In the genomic region with DNA sequence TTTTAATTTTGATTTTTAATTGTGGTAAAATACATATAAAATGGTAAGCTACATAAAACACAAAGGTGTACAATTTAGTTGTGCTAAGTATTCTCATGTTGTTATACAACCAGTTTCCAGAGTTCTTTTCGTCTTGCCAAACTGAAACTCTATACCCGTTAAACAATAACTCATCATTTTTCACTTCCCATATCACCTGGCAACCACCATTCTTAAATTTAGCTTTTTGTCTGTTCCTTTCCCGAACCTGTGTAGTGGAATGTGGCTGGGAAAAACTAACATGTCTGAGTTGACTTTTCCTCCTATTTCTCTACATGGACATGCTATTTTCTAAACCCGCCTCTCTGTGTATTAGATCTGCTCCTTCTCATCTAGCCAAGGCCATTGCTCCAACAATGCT, we compare ENCODE assay signal across 17 cellular contexts. TPM values are rescaled to one million over a fixed set of nuclear protein-coding genes. Genes with fewer than 3 reads are reported as not detected.
DNase-seq lines count a peak whose midpoint lies in the region; ATAC-seq and TF ChIP-seq lines count a peak whose summit lies in the region.
"Had no signal": no experiment of that assay in that cellular context is flagged by ENCODE, and none has a peak within 500 bp of the region (broad histone marks: within the 10 kb centered on the region; RNA-seq: fewer than 3 reads in every experiment).

No MANE protein-coding gene starts in this region.

- H2BK5ac ChIP-seq in trophoblast cell (ENCODE audit: low read depth, low read length, poor library complexity), result peak overlapping the region; percentile 57

- H2AK5ac ChIP-seq in trophoblast cell (ENCODE audit: low read length), result no peak overlapping the region

- no peak overlapping the region for H3K4me2 ChIP-seq in trophoblast cell (ENCODE audit: low read length)
- H3K4me2 ChIP-seq: SK-N-SH had no signal

- H3K27ac Mint-ChIP-seq in WTC11 (no peak overlapping the region), Calu3 (ENCODE audit: unreplicated experiment) (no peak overlapping the region)
- H3K27ac Mint-ChIP-seq: T-cell had no signal

- H3K36me3 ChIP-seq in trophoblast cell (ENCODE audit: control insufficient read depth in 1 of 2, insufficient read depth in 2 of 2, low read length in 2 of 2), result peaks cover 16 to 36% of the 10 kb centered on the region in 2 experiments
- H3K36me3 ChIP-seq in sigmoid colon, result peaks cover 13 to 95% (median 37%) of the 10 kb centered on the region in 4 donors

- no CpG with 5 or more reads among the region's 4 CpGs for WGBS in trophoblast cell (ENCODE audit: extremely low coverage, insufficient coverage, insufficient read length)
- 75 to 89% methylated on average over 4 of the region's 4 CpGs for WGBS in sigmoid colon, 2 donors

- intact Hi-C loops in sigmoid colon (cut with DNase I), result no loop called here
- intact Hi-C loops in Calu3 (cut with micrococcal nuclease; ENCODE audit: unreplicated experiment), result no loop called here

- no peak overlapping the region for H4K8ac ChIP-seq in trophoblast cell (ENCODE audit: low read depth, low read length)

- no peak overlapping the region for H3K14ac ChIP-seq in trophoblast cell (ENCODE audit: low read length)

- DNase-seq in RPMI8226, result peak; percentile 32
- DNase-seq in trophoblast cell, result no peak
- no peak for DNase-seq in WTC11 (ENCODE audit: low spot score)
- DNase-seq in sigmoid colon, result no peak
- no peak for DNase-seq in Calu3
- DNase-seq: MV-4-11, NCI-H1417 treated with DMSO at 0.1 percent for 48 hours, NCI-H1930, NCI-H2171 treated with DMSO at 0.1 percent for 48 hours, NCI-H446 treated with DMSO at 0.1 percent for 48 hours, SHP77, SK-N-SH, T-cell had no signal

- H4K91ac ChIP-seq in trophoblast cell (ENCODE audit: low read depth, low read length), result no peak overlapping the region

- POLR2A ChIA-PET in WTC11 (lab: Charles Lee), result no interaction called here

- no peak overlapping the region for H3K18ac ChIP-seq in trophoblast cell (ENCODE audit: low read length)

- ATAC-seq in GM18861 (IDR thresholded peaks at IDR 0.05; ENCODE audit: unreplicated experiment), result peak; percentile 43
- ATAC-seq in HG03066 (IDR thresholded peaks at IDR 0.05; ENCODE audit: low read depth, unreplicated experiment), result peak; percentile 49
- no peak for ATAC-seq in WTC11
- ATAC-seq: T-cell had no signal

- H3K36me3 Mint-ChIP-seq in WTC11 (peaks cover 46% of the 10 kb centered on the region), Calu3 (ENCODE audit: insufficient read depth, unreplicated experiment) (peaks cover 10% of the 10 kb centered on the region)

- no peak overlapping the region for H3K4me3 ChIP-seq in trophoblast cell (ENCODE audit: low read depth, low read length)
- no peak overlapping the region for H3K4me3 ChIP-seq in sigmoid colon

- no peak overlapping the region for H3K9ac ChIP-seq in trophoblast cell (ENCODE audit: low read length)
- H3K9ac ChIP-seq: SK-N-SH had no signal

- no peaks in the 10 kb centered on the region for H3K9me3 ChIP-seq in trophoblast cell (ENCODE audit: insufficient read depth, low read depth, low read length)
- no peaks in the 10 kb centered on the region for H3K9me3 ChIP-seq in sigmoid colon
- H3K9me3 ChIP-seq: SK-N-SH had no signal

- TF ChIP-seq EP300 in sigmoid colon (IDR thresholded peaks at IDR 0.05), result no peak

- H3K27me3 Mint-ChIP-seq in WTC11 (ENCODE audit: low read depth) (no peaks in the 10 kb centered on the region), Calu3 (ENCODE audit: unreplicated experiment) (no peaks in the 10 kb centered on the region)
- H3K27me3 Mint-ChIP-seq: T-cell had no signal

- BruUV-seq in Calu3 (replicated peaks; lab: Mats Ljungman, UMichigan), result no TSS peak

- H3K27me3 ChIP-seq in trophoblast cell (ENCODE audit: insufficient read depth, low read length) (no peaks in the 10 kb centered on the region), sigmoid colon (no peaks in the 10 kb centered on the region)

- no peak for TF ChIP-seq POLR2A in sigmoid colon (IDR thresholded peaks at IDR 0.05)

- CTCF ChIA-PET in WTC11 (lab: Charles Lee) (interaction anchor here (1.2 kb wide), 1 partner anchor 12 kb away, joined by 9 read pairs; no protein-coding TSS in a partner anchor), Calu3 (lab: Charles Lee) (interaction anchor here (0.5 to 3.0 kb wide), 4 partner anchors 14 to 160 kb away, joined by 3 to 11 read pairs (median 4); no protein-coding TSS in a partner anchor)

- H3K9me3 Mint-ChIP-seq in WTC11 (no peaks in the 10 kb centered on the region), Calu3 (ENCODE audit: low read depth, unreplicated experiment) (no peaks in the 10 kb centered on the region)
- H3K9me3 Mint-ChIP-seq: CD14-positive monocyte, T-cell had no signal

- no peak for TF ChIP-seq CTCF in WTC11 (IDR thresholded peaks at IDR 0.05)
- TF ChIP-seq CTCF in sigmoid colon (IDR thresholded peaks at IDR 0.05), result no peak
- TF ChIP-seq CTCF in Calu3 (IDR thresholded peaks at IDR 0.05; ENCODE audit: unreplicated experiment), result no peak

- H2AFZ ChIP-seq in trophoblast cell (ENCODE audit: insufficient read depth, low read length, poor library complexity), result no peak overlapping the region

- H2BK120ac ChIP-seq in trophoblast cell (ENCODE audit: insufficient read depth, low read length, poor library complexity), result no peak overlapping the region

- H3K4me1 ChIP-seq in trophoblast cell (ENCODE audit: control insufficient read depth in 1 of 2, insufficient read depth in 2 of 2, low read length in 2 of 2) (peaks cover 0 to 6% of the 10 kb centered on the region in 2 experiments), sigmoid colon (peaks cover 0 to 10% (median 0%) of the 10 kb centered on the region in 4 donors)

- no peak overlapping the region for H3K4ac ChIP-seq in trophoblast cell (ENCODE audit: low read depth, low read length)

- no peak overlapping the region for H3K23ac ChIP-seq in trophoblast cell (ENCODE audit: low read length)

- H2BK12ac ChIP-seq in trophoblast cell (ENCODE audit: low read length), result no peak overlapping the region

- no peaks in the 10 kb centered on the region for H3K79me2 ChIP-seq in trophoblast cell (ENCODE audit: control insufficient read depth, insufficient read depth, low read length, poor library complexity)

- H3K79me1 ChIP-seq in trophoblast cell (ENCODE audit: low read length), result peaks cover 14% of the 10 kb centered on the region

- no peak overlapping the region for H4K12ac ChIP-seq in trophoblast cell (ENCODE audit: low read depth, low read length)

- H3K27ac ChIP-seq in trophoblast cell (ENCODE audit: low read depth, low read length) (no peak overlapping the region), sigmoid colon (no peak overlapping the region)
- H3K27ac ChIP-seq: HL-60 had no signal

- H3K4me3 Mint-ChIP-seq in WTC11, result no peak overlapping the region
- H3K4me3 Mint-ChIP-seq in Calu3 (ENCODE audit: low read depth, unreplicated experiment), result no peak overlapping the region
- H3K4me3 Mint-ChIP-seq: CD14-positive monocyte, T-cell had no signal

- H3K4me1 Mint-ChIP-seq in WTC11, result no peaks in the 10 kb centered on the region
- no peaks in the 10 kb centered on the region for H3K4me1 Mint-ChIP-seq in Calu3 (ENCODE audit: low read depth, unreplicated experiment)

TF ChIP-seq in WTC11, 78 proteins besides CTCF, POLR2A, EP300 and RAD21 (continues in another document):
- TF ChIP-seq, protein P1, sequence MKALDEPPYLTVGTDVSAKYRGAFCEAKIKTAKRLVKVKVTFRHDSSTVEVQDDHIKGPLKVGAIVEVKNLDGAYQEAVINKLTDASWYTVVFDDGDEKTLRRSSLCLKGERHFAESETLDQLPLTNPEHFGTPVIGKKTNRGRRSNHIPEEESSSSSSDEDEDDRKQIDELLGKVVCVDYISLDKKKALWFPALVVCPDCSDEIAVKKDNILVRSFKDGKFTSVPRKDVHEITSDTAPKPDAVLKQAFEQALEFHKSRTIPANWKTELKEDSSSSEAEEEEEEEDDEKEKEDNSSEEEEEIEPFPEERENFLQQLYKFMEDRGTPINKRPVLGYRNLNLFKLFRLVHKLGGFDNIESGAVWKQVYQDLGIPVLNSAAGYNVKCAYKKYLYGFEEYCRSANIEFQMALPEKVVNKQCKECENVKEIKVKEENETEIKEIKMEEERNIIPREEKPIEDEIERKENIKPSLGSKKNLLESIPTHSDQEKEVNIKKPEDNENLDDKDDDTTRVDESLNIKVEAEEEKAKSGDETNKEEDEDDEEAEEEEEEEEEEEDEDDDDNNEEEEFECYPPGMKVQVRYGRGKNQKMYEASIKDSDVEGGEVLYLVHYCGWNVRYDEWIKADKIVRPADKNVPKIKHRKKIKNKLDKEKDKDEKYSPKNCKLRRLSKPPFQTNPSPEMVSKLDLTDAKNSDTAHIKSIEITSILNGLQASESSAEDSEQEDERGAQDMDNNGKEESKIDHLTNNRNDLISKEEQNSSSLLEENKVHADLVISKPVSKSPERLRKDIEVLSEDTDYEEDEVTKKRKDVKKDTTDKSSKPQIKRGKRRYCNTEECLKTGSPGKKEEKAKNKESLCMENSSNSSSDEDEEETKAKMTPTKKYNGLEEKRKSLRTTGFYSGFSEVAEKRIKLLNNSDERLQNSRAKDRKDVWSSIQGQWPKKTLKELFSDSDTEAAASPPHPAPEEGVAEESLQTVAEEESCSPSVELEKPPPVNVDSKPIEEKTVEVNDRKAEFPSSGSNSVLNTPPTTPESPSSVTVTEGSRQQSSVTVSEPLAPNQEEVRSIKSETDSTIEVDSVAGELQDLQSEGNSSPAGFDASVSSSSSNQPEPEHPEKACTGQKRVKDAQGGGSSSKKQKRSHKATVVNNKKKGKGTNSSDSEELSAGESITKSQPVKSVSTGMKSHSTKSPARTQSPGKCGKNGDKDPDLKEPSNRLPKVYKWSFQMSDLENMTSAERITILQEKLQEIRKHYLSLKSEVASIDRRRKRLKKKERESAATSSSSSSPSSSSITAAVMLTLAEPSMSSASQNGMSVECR (CRISPR knock-in tag; IDR thresholded peaks at IDR 0.05; ENCODE audit: borderline replicate concordance), result no peak
- TF ChIP-seq, protein P2, sequence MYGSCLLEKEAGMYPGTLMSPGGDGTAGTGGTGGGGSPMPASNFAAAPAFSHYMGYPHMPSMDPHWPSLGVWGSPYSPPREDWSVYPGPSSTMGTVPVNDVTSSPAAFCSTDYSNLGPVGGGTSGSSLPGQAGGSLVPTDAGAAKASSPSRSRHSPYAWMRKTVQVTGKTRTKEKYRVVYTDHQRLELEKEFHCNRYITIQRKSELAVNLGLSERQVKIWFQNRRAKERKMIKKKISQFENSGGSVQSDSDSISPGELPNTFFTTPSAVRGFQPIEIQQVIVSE (CRISPR knock-in tag; IDR thresholded peaks at IDR 0.05; ENCODE audit: borderline replicate concordance), result no peak

RNA-seq across cellular contexts. Expression of a gene that starts 27.6 kb away (rescaled TPM):
- polyA plus RNA-seq in trophoblast cell (2013), result 29.9 and 32.6 TPM in 2 replicates
- total RNA-seq in WTC11 (2021) (21.4 to 25.5 TPM (median 21.5 TPM) in 3 replicates), sigmoid colon (10 to 100 TPM; 27.2 to 31.9 (median 29.7) TPM), Calu3 (2022) (53.5 and 61.8 TPM in 2 replicates)
- 10 to 100 TPM; 10.2 to 17.0 (median 12.3) TPM for polyA plus RNA-seq in sigmoid colon

RNA-seq across cellular contexts. Expression of a gene that starts 27.9 kb away (rescaled TPM):
- 14.6 and 14.7 TPM in 2 replicates for polyA plus RNA-seq in trophoblast cell (2013)
- total RNA-seq in WTC11 (2021) (42.8 to 43.5 TPM (median 43.4 TPM) in 3 replicates), sigmoid colon (10 to 100 TPM in 3 of 4 donors, 1 to 10 TPM in 1; 9.6 to 11.7 (median 11.0) TPM), Calu3 (2022) (54.0 and 57.0 TPM in 2 replicates)
- polyA plus RNA-seq in sigmoid colon, result 10 to 100 TPM in 1 of 3 donors, 1 to 10 TPM in 2; 2.4 to 11.3 (median 4.4) TPM
